In genomic region chr1:234605983-234606730, GRCh38 we compare ENCODE assay signal across 8 cellular contexts.
DNase-seq lines count a peak whose midpoint lies in the region; ATAC-seq, FAIRE-seq and TF ChIP-seq lines count a peak whose summit lies in the region.

No MANE protein-coding gene starts in this region.

- TF ChIP-seq CTCF in foreskin fibroblast (IDR thresholded peaks at IDR 0.05; ENCODE audit: low read depth, low read length) (no peak), parathyroid adenoma (IDR thresholded peaks at IDR 0.05) (no peak)

- H3K27ac ChIP-seq in parathyroid adenoma = peak overlapping the region; percentile 99

- peak overlapping the region; percentile 99 for H3K4me2 ChIP-seq in parathyroid adenoma (ENCODE audit: low read length)

- no peaks in the 10 kb centered on the region for H3K27me3 ChIP-seq in parathyroid adenoma (ENCODE audit: control insufficient read depth, insufficient read depth, low read length)

- no peak for FAIRE-seq in HTR-8/SVneo (lab: Jason Lieb, UNC)

- no peak overlapping the region for H2AFZ ChIP-seq in parathyroid adenoma

- H3K79me2 ChIP-seq in parathyroid adenoma = peaks cover 18% of the 10 kb centered on the region

- H3K9me3 ChIP-seq in parathyroid adenoma (ENCODE audit: control insufficient read depth, low read length) = no peaks in the 10 kb centered on the region

- H3K4me3 ChIP-seq in foreskin fibroblast (ENCODE audit: low read depth in 1 of 2, low read length in 2 of 2) = peak overlapping the region; percentile 64 to 74
- peak overlapping the region; percentile 91 for H3K4me3 ChIP-seq in parathyroid adenoma (ENCODE audit: low read depth, low read length)

- peaks cover 16% of the 10 kb centered on the region for H3K4me1 ChIP-seq in parathyroid adenoma

- DNase-seq in NCI-H2107 treated with DMSO at 0.1 percent for 48 hours (lab: John Stamatoyannopoulos, UW; ENCODE audit: unreplicated experiment) = peak; percentile 76
- no peak for DNase-seq in NCI-H2107 (lab: John Stamatoyannopoulos, UW)
- peak; percentile 58 for DNase-seq in NCI-H446 treated with DMSO at 0.1 percent for 48 hours (lab: John Stamatoyannopoulos, UW)
- peak; percentile 50 to 52 for DNase-seq in activated T-cell treated with anti-CD3 and anti-CD28 coated beads, Interleukin-2, amount 50 U/mL, for 48 hours
- DNase-seq in foreskin fibroblast = peak in 1 of 2 donors; percentile 45
- DNase-seq in HTR-8/SVneo (ENCODE audit: insufficient read length, low spot score) = no peak

- H3K9ac ChIP-seq in parathyroid adenoma = no peak overlapping the region

- no peak for ATAC-seq in HG02571 (IDR thresholded peaks at IDR 0.05; ENCODE audit: unreplicated experiment)

- peaks cover 16% of the 10 kb centered on the region for H3K36me3 ChIP-seq in parathyroid adenoma (ENCODE audit: control insufficient read depth, insufficient read depth, low read length)

Comparison
In these comparisons a context has a peak if more than half of its experiments do, and no peak if none do; other contexts are left out.
1. DNase-seq: peak in NCI-H2107 treated with DMSO at 0.1 percent for 48 hours (single experiment), NCI-H446 treated with DMSO at 0.1 percent for 48 hours (single experiment) and activated T-cell treated with anti-CD3 and anti-CD28 coated beads, Interleukin-2, amount 50 U/mL, for 48 hours (2 of 2); none in NCI-H2107 (single experiment) and HTR-8/SVneo (single experiment).